ENCODE assay signal across 17 cellular contexts in the genomic region with DNA sequence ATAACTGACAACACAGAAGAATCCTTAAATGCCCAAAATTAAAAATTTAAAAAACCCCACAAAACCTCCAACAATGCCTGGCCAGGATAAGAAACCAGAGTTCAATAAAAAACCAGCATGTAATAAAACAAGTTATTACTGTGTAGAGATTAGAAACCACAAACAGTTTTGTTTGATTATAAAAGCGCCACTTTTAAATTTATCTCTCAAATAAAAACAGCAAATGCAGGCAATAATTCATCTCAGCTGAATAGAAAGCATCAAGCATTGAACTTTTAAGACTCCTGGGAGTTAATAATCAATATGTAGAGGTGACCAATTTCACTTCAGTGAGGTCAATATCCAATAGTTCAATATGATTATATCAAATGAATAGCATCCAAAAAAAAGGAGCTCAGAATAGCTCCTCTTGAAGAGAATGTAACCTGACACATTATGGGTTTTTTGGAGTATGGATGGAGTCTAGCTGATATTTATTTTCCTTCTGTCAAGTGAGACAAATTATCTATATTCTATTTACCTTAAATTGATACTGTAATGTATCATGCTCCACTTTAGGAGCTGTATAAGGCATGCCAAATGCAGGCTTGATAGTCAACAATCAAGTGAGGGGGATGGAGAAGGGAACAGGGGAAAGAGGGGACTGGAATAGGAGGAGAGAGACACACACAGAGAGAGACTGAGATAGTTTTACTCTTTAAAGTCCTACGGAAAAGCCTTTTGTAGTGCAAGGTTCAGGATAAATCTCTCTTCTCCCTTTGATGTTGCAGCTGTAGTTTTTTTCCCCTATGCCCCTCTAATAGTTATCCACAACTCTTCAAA.
A peak's percentile ranks its signal among the peaks of the same experiment; 100 is the strongest.
DNase-seq lines count a peak whose midpoint lies in the region; ATAC-seq, FAIRE-seq and TF ChIP-seq lines count a peak whose summit lies in the region.
"Had no signal": no experiment of that assay in that cellular context is flagged by ENCODE, and none has a peak within 500 bp of the region (broad histone marks: within the 10 kb centered on the region; RNA-seq: fewer than 3 reads in every experiment).

No MANE protein-coding gene starts in this region.

- TF ChIP-seq CTCF in fibroblast of villous mesenchyme (IDR thresholded peaks at IDR 0.05; ENCODE audit: insufficient read depth, low read depth, low read length) (no peak), pancreas (IDR thresholded peaks at IDR 0.05) (no peak)
- no peak for TF ChIP-seq CTCF in activated CD8-positive, alpha-beta T cell treated with anti-CD3 and anti-CD28 coated beads for 36 hours (IDR thresholded peaks at IDR 0.05)

- no peaks in the 10 kb centered on the region for H3K36me3 ChIP-seq in pancreas

- H3K27ac ChIP-seq in pancreas = no peak overlapping the region

- H3K4me1 Mint-ChIP-seq in activated CD8-positive, alpha-beta T cell treated with anti-CD3 and anti-CD28 coated beads for 36 hours (ENCODE audit: low read depth) = no peaks in the 10 kb centered on the region
- H3K4me1 Mint-ChIP-seq: B cell, CD14-positive monocyte had no signal

- CTCF ChIA-PET in activated CD8-positive, alpha-beta T cell treated with anti-CD3 and anti-CD28 coated beads for 36 hours (lab: Charles Lee) = interaction anchor here (0.8 kb wide), 1 partner anchor 11 kb away, joined by 3 read pairs; no protein-coding TSS in a partner anchor

- POLR2A ChIA-PET in activated CD8-positive, alpha-beta T cell treated with anti-CD3 and anti-CD28 coated beads for 36 hours (lab: Charles Lee) = no interaction called here

- no peaks in the 10 kb centered on the region for H3K27me3 Mint-ChIP-seq in activated CD8-positive, alpha-beta T cell treated with anti-CD3 and anti-CD28 coated beads for 36 hours
- H3K27me3 Mint-ChIP-seq: B cell had no signal

- ATAC-seq in GM21619 (IDR thresholded peaks at IDR 0.05; ENCODE audit: unreplicated experiment) (no peak), pancreas (no peak)
- ATAC-seq in activated CD8-positive, alpha-beta T cell treated with anti-CD3 and anti-CD28 coated beads for 36 hours = no peak
- ATAC-seq: SK-N-SH treated with all-trans-retinoic acid at 6 μM for 48 hours had no signal

- H3K27me3 ChIP-seq in pancreas = no peaks in the 10 kb centered on the region

- H3K9me3 Mint-ChIP-seq in activated CD8-positive, alpha-beta T cell treated with anti-CD3 and anti-CD28 coated beads for 36 hours = no peaks in the 10 kb centered on the region

- intact Hi-C loops in activated CD8-positive, alpha-beta T cell treated with anti-CD3 and anti-CD28 coated beads for 36 hours (cut with micrococcal nuclease) = no loop called here
- intact Hi-C loops in pancreas (cut with DNase I) = no loop called here

- WGBS in pancreas, 2 donors = 37 to 71% methylated on average over 2 of the region's 2 CpGs

- no peak overlapping the region for H3K27ac Mint-ChIP-seq in activated CD8-positive, alpha-beta T cell treated with anti-CD3 and anti-CD28 coated beads for 36 hours
- H3K27ac Mint-ChIP-seq: B cell, CD14-positive monocyte had no signal

- peak; percentile 19 for DNase-seq in NCI-H2107 treated with DMSO at 0.1 percent for 48 hours (lab: John Stamatoyannopoulos, UW; ENCODE audit: unreplicated experiment)
- DNase-seq in NCI-H2107 (lab: John Stamatoyannopoulos, UW) = no peak
- peak; percentile 47 for DNase-seq in NCI-H1092 (lab: John Stamatoyannopoulos, UW)
- DNase-seq in NCI-H345 (lab: John Stamatoyannopoulos, UW) = peak; percentile 46
- peak; percentile 5 for DNase-seq in fibroblast of villous mesenchyme (ENCODE audit: low read depth)
- no peak for DNase-seq in activated CD8-positive, alpha-beta T cell treated with anti-CD3 and anti-CD28 coated beads for 36 hours
- DNase-seq in pancreas = no peak
- DNase-seq: EL, GF-D8, Karpas-422, NCI-H1694, NCI-H524 had no signal

- H3K4me1 ChIP-seq in pancreas = no peaks in the 10 kb centered on the region

- no peak overlapping the region for H3K4me3 ChIP-seq in fibroblast of villous mesenchyme (ENCODE audit: low read depth, low read length)
- no peak overlapping the region for H3K4me3 ChIP-seq in pancreas

- H3K36me3 Mint-ChIP-seq in activated CD8-positive, alpha-beta T cell treated with anti-CD3 and anti-CD28 coated beads for 36 hours (ENCODE audit: low read depth) = peaks cover 10% of the 10 kb centered on the region

- H3K9me3 ChIP-seq in pancreas = no peaks in the 10 kb centered on the region

- no peak for FAIRE-seq in pancreas (lab: Jason Lieb, UNC)
- FAIRE-seq: A204.1 had no signal

- no peak overlapping the region for H3K4me3 Mint-ChIP-seq in activated CD8-positive, alpha-beta T cell treated with anti-CD3 and anti-CD28 coated beads for 36 hours
- H3K4me3 Mint-ChIP-seq: B cell, CD14-positive monocyte had no signal

Comparison
In these comparisons a context has a peak if more than half of its experiments do, and no peak if none do; other contexts are left out.
1. DNase-seq: peak in NCI-H2107 treated with DMSO at 0.1 percent for 48 hours (single experiment), NCI-H1092 (single experiment), NCI-H345 (single experiment) and fibroblast of villous mesenchyme (single experiment); none in NCI-H2107 (single experiment), activated CD8-positive, alpha-beta T cell treated with anti-CD3 and anti-CD28 coated beads for 36 hours (single experiment) and pancreas (0 of 6).